ENCODE assay signal across 9 cellular contexts in the genomic region with DNA sequence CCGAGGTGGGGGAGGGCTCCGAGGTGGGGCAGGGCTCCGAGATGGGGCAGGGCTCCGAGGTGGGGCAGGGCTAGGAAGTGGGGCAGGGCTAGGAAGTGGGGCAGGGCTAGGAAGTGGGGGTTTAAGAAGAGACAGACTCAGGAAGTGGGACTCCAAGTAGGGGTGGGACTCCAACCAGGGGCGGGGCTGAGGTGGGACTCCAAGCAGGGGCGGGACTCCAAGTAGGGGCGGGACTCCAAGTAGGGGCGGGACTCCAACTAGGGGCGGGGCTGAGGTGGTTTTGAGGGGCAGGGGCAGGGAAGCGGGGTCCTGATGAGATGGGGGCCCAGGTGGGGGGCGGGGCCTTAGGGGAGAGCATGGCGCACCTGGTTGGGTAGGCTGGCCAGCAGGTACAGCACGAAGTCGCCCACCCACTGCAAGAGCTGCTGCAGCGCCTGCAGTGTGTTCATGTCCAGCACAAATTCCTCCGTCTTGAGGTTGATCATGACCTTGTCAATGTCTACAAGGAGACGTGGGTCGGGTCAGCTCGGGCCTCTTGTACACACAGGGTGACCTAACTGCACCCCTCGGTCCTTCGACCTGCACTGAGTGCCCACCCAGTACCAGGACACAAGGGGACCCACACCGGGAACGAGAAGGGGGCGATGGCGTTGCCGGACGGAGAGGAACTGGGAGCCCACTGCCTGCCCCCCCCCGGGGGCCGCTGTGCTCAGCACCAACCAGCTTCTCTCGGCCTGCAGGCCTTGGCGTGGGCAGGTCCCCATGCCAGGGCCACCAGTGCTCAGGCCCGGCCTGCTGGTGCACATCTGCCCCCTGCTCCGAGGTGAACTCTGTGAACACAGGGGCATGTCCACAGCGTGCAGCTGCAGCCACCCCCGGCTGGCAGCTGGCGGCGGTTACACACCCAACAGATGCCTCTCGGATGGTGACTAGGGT. TPM values are rescaled to one million over a fixed set of nuclear protein-coding genes. Genes with fewer than 3 reads are reported as not detected.
DNase-seq lines count a peak whose midpoint lies in the region; TF ChIP-seq lines count a peak whose summit lies in the region.
"Had no signal": no experiment of that assay in that cellular context is flagged by ENCODE, and none has a peak within 500 bp of the region (broad histone marks: within the 10 kb centered on the region; RNA-seq: fewer than 3 reads in every experiment).

No MANE protein-coding gene starts in this region.

- no peaks in the 10 kb centered on the region for H3K9me3 ChIP-seq in CD4-positive, alpha-beta memory T cell (ENCODE audit: control insufficient read depth in 1 of 2, low read length in 2 of 2)

- POLR2A ChIA-PET in CD4-positive, alpha-beta memory T cell (lab: Charles Lee; ENCODE audit: partially characterized antibody), result interaction anchor here (0.6 to 5.2 kb wide), 20 partner anchors 8 to 402 kb away, joined by 3 to 41 read pairs (median 5); a partner anchor contains a TSS

- no peak overlapping the region for H3K27ac ChIP-seq in CD4-positive, alpha-beta memory T cell (ENCODE audit: low read depth, low read length)

- H3K27me3 Mint-ChIP-seq in CD4-positive, alpha-beta memory T cell, result no peaks in the 10 kb centered on the region
- H3K27me3 Mint-ChIP-seq: stimulated activated naive CD8-positive, alpha-beta T cell treated with anti-CD3 and anti-CD28 coated beads, Interleukin-15, Interleukin-2, amounts not matched to agents 100 ng/mL and 50 ng/mL, for 24 hours had no signal

- H3K27ac Mint-ChIP-seq in CD4-positive, alpha-beta memory T cell, result peak overlapping the region in 6 of 7 donors; percentile 67 to 97 (median 80)
- H3K27ac Mint-ChIP-seq: stimulated activated naive CD8-positive, alpha-beta T cell treated with anti-CD3 and anti-CD28 coated beads, Interleukin-15, Interleukin-2, amounts not matched to agents 100 ng/mL and 50 ng/mL, for 24 hours had no signal

- peaks cover 3 to 20% of the 10 kb centered on the region in 2 donors for H3K36me3 Mint-ChIP-seq in CD4-positive, alpha-beta memory T cell

- no peaks in the 10 kb centered on the region for H3K27me3 ChIP-seq in CD4-positive, alpha-beta memory T cell (ENCODE audit: insufficient read depth, low read length)

- H3K36me3 ChIP-seq in CD4-positive, alpha-beta memory T cell (ENCODE audit: insufficient read depth, low read length), result peaks cover 7% of the 10 kb centered on the region

- CTCF ChIA-PET in CD4-positive, alpha-beta memory T cell (lab: Charles Lee; ENCODE audit: partially characterized antibody), result interaction anchor here (1.2 to 1.7 kb wide), 4 partner anchors 10 to 48 kb away, joined by 3 to 6 read pairs (median 4); no protein-coding TSS in a partner anchor

- intact Hi-C loops in CD4-positive, alpha-beta memory T cell (cut with micrococcal nuclease), result no loop called here

- TF ChIP-seq CTCF in fibroblast of mammary gland (conservative IDR thresholded peaks at IDR 0.05; ENCODE audit: control insufficient read depth, insufficient read depth, low read depth, low read length), result no peak

- H3K4me3 Mint-ChIP-seq in CD4-positive, alpha-beta memory T cell, result peak overlapping the region in 7 of 8 donors; percentile 35 to 70 (median 61)

- peaks cover 0 to 5% (median 0%) of the 10 kb centered on the region in 8 donors for H3K9me3 Mint-ChIP-seq in CD4-positive, alpha-beta memory T cell
- H3K9me3 Mint-ChIP-seq: stimulated activated naive CD8-positive, alpha-beta T cell treated with anti-CD3 and anti-CD28 coated beads, Interleukin-15, Interleukin-2, amounts not matched to agents 100 ng/mL and 50 ng/mL, for 24 hours had no signal

- no peak overlapping the region for H3K4me3 ChIP-seq in CD4-positive, alpha-beta memory T cell (ENCODE audit: low read length in 2 of 2)
- H3K4me3 ChIP-seq in fibroblast of mammary gland (ENCODE audit: control insufficient read depth, low read depth, low read length), result no peak overlapping the region

- peak; percentile 80 to 93 (median 90) for DNase-seq in CD4-positive, alpha-beta memory T cell
- DNase-seq in M059J (ENCODE audit: low read depth) (peak; percentile 27), fibroblast of mammary gland (ENCODE audit: low read depth) (peak; percentile 65), globus pallidus (ENCODE audit: low spot score) (no peak), SIG-M5 (lab: John Stamatoyannopoulos, UW) (no peak), HuH-7.5 (ENCODE audit: low spot score) (no peak)
- DNase-seq in activated CD4-positive, alpha-beta T cell treated with anti-CD3 and anti-CD28 coated beads, Interleukin-2, amount 50 U/mL, for 4 hours, result peak; percentile 49 to 58
- peak; percentile 43 to 46 for DNase-seq in stimulated activated CD8-positive, alpha-beta memory T cell treated with anti-CD3 and anti-CD28 coated beads, Interleukin-7, amount 100 ng/mL, for 1 hour (ENCODE audit: low read depth in 2 of 2)

- H3K4me1 Mint-ChIP-seq in CD4-positive, alpha-beta memory T cell, result peaks cover 4 to 16% (median 9%) of the 10 kb centered on the region in 4 donors

- H3K4me1 ChIP-seq in CD4-positive, alpha-beta memory T cell (ENCODE audit: insufficient read depth, low read length), result peaks cover 13% of the 10 kb centered on the region

RNA-seq across cellular contexts. Expression of a gene that starts 13.9 kb away (rescaled TPM):
- 1 to 10 TPM in 1 of 2 experiments, under 1 TPM in 1; 0.91 to 1.1 TPM for total RNA-seq in CD4-positive, alpha-beta memory T cell
- polyA plus RNA-seq in CD4-positive, alpha-beta memory T cell, result 1 to 10 TPM in 1 of 2 donors, not detected in 1; 4.8 TPM
- total RNA-seq in M059J (2014; rRNA removed; shearing (Covaris generic)), result 0.52 and 0.89 TPM in 2 replicates

RNA-seq across cellular contexts. Expression of a gene that starts 19.6 kb away (rescaled TPM):
- 10 to 100 TPM; 68.3 to 71.7 TPM for total RNA-seq in CD4-positive, alpha-beta memory T cell
- 100 to 1,000 TPM in 1 of 2 donors, 10 to 100 TPM in 1; 48.6 to 125 TPM for polyA plus RNA-seq in CD4-positive, alpha-beta memory T cell
- total RNA-seq in M059J (2014; rRNA removed; shearing (Covaris generic)), result 22.7 and 32.8 TPM in 2 replicates

RNA-seq across cellular contexts. Expression of a gene that starts 19.9 kb away (rescaled TPM):
- not detected for total RNA-seq in CD4-positive, alpha-beta memory T cell
- not detected for polyA plus RNA-seq in CD4-positive, alpha-beta memory T cell
- not detected in 2 replicates for total RNA-seq in M059J (2014; rRNA removed; shearing (Covaris generic))

RNA-seq across cellular contexts. Expression of a gene that starts 21.2 kb away (rescaled TPM):
- total RNA-seq in CD4-positive, alpha-beta memory T cell, result not detected
- not detected for polyA plus RNA-seq in CD4-positive, alpha-beta memory T cell
- total RNA-seq in M059J (2014; rRNA removed; shearing (Covaris generic)), result not detected in 2 replicates

RNA-seq across cellular contexts. Expression of a gene that starts 32.6 kb away (rescaled TPM):
- not detected for total RNA-seq in CD4-positive, alpha-beta memory T cell
- not detected for polyA plus RNA-seq in CD4-positive, alpha-beta memory T cell
- not detected in 2 replicates for total RNA-seq in M059J (2014; rRNA removed; shearing (Covaris generic))

Comparison
In these comparisons a context has a peak if more than half of its experiments do, and no peak if none do; other contexts are left out.
1. DNase-seq: peak in CD4-positive, alpha-beta memory T cell (5 of 5), M059J (single experiment), activated CD4-positive, alpha-beta T cell treated with anti-CD3 and anti-CD28 coated beads, Interleukin-2, amount 50 U/mL, for 4 hours (2 of 2), fibroblast of mammary gland (single experiment) and stimulated activated CD8-positive, alpha-beta memory T cell treated with anti-CD3 and anti-CD28 coated beads, Interleukin-7, amount 100 ng/mL, for 1 hour (2 of 2); none in globus pallidus (single experiment), SIG-M5 (single experiment) and HuH-7.5 (single experiment).